ENCODE assay signal across 12 cellular contexts in the genomic region with DNA sequence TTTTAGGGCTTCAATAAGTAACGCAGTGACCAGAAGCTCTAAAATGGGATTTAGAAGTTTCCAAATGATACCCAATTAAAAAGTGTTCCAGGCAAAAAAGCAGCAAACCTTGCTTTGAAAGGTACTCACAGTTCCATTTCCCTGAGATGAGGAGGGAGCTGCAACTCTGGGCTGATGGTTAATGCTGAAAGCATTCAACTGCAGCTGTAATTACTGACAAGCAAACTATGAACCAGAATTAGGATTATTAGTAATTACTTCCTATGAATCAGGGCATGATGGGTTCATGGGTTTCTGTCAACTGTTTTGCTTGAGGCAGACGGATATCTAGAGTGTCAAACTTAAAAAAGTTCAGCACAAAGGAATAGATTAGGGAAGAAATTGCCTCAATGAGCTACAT.
"Had no signal": no experiment of that assay in that cellular context is flagged by ENCODE, and none has a peak within 500 bp of the region (broad histone marks: within the 10 kb centered on the region; RNA-seq: fewer than 3 reads in every experiment).

No MANE protein-coding gene starts in this region.

- H3K27me3 ChIP-seq: breast epithelium, dorsolateral prefrontal cortex, tibial artery, vagina had no signal

- DNase-seq: activated CD4-positive, alpha-beta T cell treated with anti-CD3 and anti-CD28 coated beads, Interleukin-2, amount 50 U/mL, for 4 hours; activated effector memory CD4-positive, alpha-beta T cell treated with anti-CD3 and anti-CD28 coated beads, Interleukin-2, amount 50 U/mL, for 16 hours; activated T-cell treated with anti-CD3 and anti-CD28 coated beads, Interleukin-2, amount 50 U/mL, for 1 hour; dorsolateral prefrontal cortex; lower lobe of right lung; naive B cell; small intestine; tibial artery had no signal

- H3K36me3 ChIP-seq: breast epithelium, lower lobe of right lung, tibial artery, vagina had no signal

- H3K4me3 ChIP-seq: breast epithelium, dorsolateral prefrontal cortex, lower lobe of right lung, tibial artery, vagina had no signal

- ATAC-seq: activated CD4-positive, CD25-positive, alpha-beta regulatory T cell treated with anti-CD3 and anti-CD28 coated beads, Interleukin-2, amount 50 U/mL, for 24 hours; activated naive CD4-positive, alpha-beta T cell treated with anti-CD3 and anti-CD28 coated beads, Interleukin-2, amount 50 U/mL, for 72 hours; lower lobe of right lung had no signal

- H3K4me1 ChIP-seq: breast epithelium, lower lobe of right lung, tibial artery, vagina had no signal

- H3K27ac ChIP-seq: breast epithelium, dorsolateral prefrontal cortex, lower lobe of right lung, tibial artery, vagina had no signal

- H3K9me3 ChIP-seq: breast epithelium, lower lobe of right lung, tibial artery, vagina had no signal
